Comparison of ENCODE assay signal across 30 cellular contexts in genomic region chr3:80994085-80994665, GRCh38.
"Had no signal": no experiment of that assay in that cellular context is flagged by ENCODE, and none has a peak within 500 bp of the region (broad histone marks: within the 10 kb centered on the region; RNA-seq: fewer than 3 reads in every experiment).

No MANE protein-coding gene starts in this region.

- H3K36me3 ChIP-seq: breast epithelium, esophagus muscularis mucosa, heart right ventricle, neutrophil, sigmoid colon, thyroid gland, upper lobe of right lung had no signal

- H3K4me3 ChIP-seq: breast epithelium, esophagus muscularis mucosa, heart right ventricle, sigmoid colon, thyroid gland, upper lobe of right lung had no signal

- DNase-seq: activated CD4-positive, alpha-beta memory T cell treated with anti-CD3 and anti-CD28 coated beads, Interleukin-2, amount 10 ng/mL, durations not matched to agents 7 days and 5 days; activated CD4-positive, alpha-beta T cell treated with anti-CD3 and anti-CD28 coated beads, Interleukin-2, amount 10 ng/mL, durations not matched to agents 7 days and 5 days; activated CD4-positive, CD25-positive, alpha-beta regulatory T cell treated with anti-CD3 and anti-CD28 coated beads, Interleukin-2, amount 50 U/mL, for 72 hours; activated T-cell treated with anti-CD3 and anti-CD28 coated beads, Interleukin-2, amount 50 U/mL, for 4 hours; endodermal cell; foreskin keratinocyte; heart right ventricle; left ventricle myocardium superior; mammary epithelial cell; naive B cell; nephron progenitor cell; retina; sigmoid colon; small intestine; stimulated activated CD4-positive, alpha-beta T cell treated with anti-CD3 and anti-CD28 coated beads, Interleukin-1b, Interleukin-23, amount 100 ng/mL, for 48 hours; stimulated activated CD4-positive, alpha-beta T cell treated with anti-CD3 and anti-CD28 coated beads, Interleukin-4, amount 100 ng/mL, for 4 hours; stimulated activated CD8-positive, alpha-beta memory T cell treated with anti-CD3 and anti-CD28 coated beads, Interleukin-4, amount 100 ng/mL, for 48 hours; stimulated activated naive CD8-positive, alpha-beta T cell treated with anti-CD3 and anti-CD28 coated beads, Interleukin-15, amount 100 ng/mL, for 72 hours; T-helper 2 cell; thyroid gland; upper lobe of right lung had no signal

- H3K9me3 ChIP-seq: breast epithelium, esophagus muscularis mucosa, neutrophil, sigmoid colon, thyroid gland, upper lobe of right lung had no signal

- H3K4me1 ChIP-seq: breast epithelium, esophagus muscularis mucosa, foreskin keratinocyte, heart right ventricle, sigmoid colon, thyroid gland, upper lobe of right lung had no signal

- ATAC-seq: activated naive CD4-positive, alpha-beta T cell treated with anti-CD3 and anti-CD28 coated beads, Interleukin-2, amount 50 U/mL, for 72 hours; activated T-cell treated with anti-CD3 and anti-CD28 coated beads, Interleukin-2, amount 50 U/mL, for 4 hours; foreskin keratinocyte; heart right ventricle; left ventricle myocardium superior; stimulated activated memory B cell treated with anti-CD40 and anti-IgM and Interleukin-4, amounts not matched to agents 10 μg/mL and 1 μg/mL and 100 μg/mL, for 72 hours; stimulated activated naive CD8-positive, alpha-beta T cell treated with anti-CD3 and anti-CD28 coated beads, Interleukin-15, amount 100 ng/mL, for 72 hours; upper lobe of right lung had no signal

- FAIRE-seq: small intestine had no signal

- H3K27me3 ChIP-seq: breast epithelium, esophagus muscularis mucosa, foreskin keratinocyte, heart right ventricle, neutrophil, sigmoid colon, thyroid gland, upper lobe of right lung had no signal

- H3K9me3 Mint-ChIP-seq: endodermal cell, nephron progenitor cell had no signal

- H3K4me3 Mint-ChIP-seq: activated CD4-positive, alpha-beta memory T cell treated with anti-CD3 and anti-CD28 coated beads, Interleukin-2, amount 10 ng/mL, durations not matched to agents 7 days and 5 days; activated CD4-positive, alpha-beta T cell treated with anti-CD3 and anti-CD28 coated beads, Interleukin-2, amount 10 ng/mL, durations not matched to agents 7 days and 5 days; activated T-cell treated with anti-CD3 and anti-CD28 coated beads, Interleukin-2, amount 50 U/mL, for 4 hours; central memory CD8-positive, alpha-beta T cell; dendritic cell treated with granulocyte-macrophage colony-stimulating factor and Interleukin-4, amounts not matched to agents 40 ng/mL and 50 ng/mL, for 4 days; endodermal cell; mesothelial cell of epicardium; naive B cell; nephron progenitor cell; stimulated activated memory B cell treated with anti-CD40 and anti-IgM and Interleukin-4, amounts not matched to agents 10 μg/mL and 1 μg/mL and 100 μg/mL, for 72 hours; stimulated activated naive CD8-positive, alpha-beta T cell treated with anti-CD3 and anti-CD28 coated beads, Interleukin-15, amount 100 ng/mL, for 72 hours had no signal

- H3K4me1 Mint-ChIP-seq: activated CD4-positive, alpha-beta memory T cell treated with anti-CD3 and anti-CD28 coated beads, Interleukin-2, amount 10 ng/mL, durations not matched to agents 7 days and 5 days; activated CD4-positive, alpha-beta T cell treated with anti-CD3 and anti-CD28 coated beads, Interleukin-2, amount 10 ng/mL, durations not matched to agents 7 days and 5 days; central memory CD8-positive, alpha-beta T cell; mesothelial cell of epicardium; naive B cell; nephron progenitor cell; stimulated activated memory B cell treated with anti-CD40 and anti-IgM and Interleukin-4, amounts not matched to agents 10 μg/mL and 1 μg/mL and 100 μg/mL, for 72 hours; stimulated activated naive CD8-positive, alpha-beta T cell treated with anti-CD3 and anti-CD28 coated beads, Interleukin-15, amount 100 ng/mL, for 72 hours had no signal

- H3K36me3 Mint-ChIP-seq: activated naive CD4-positive, alpha-beta T cell treated with anti-CD3 and anti-CD28 coated beads, Interleukin-2, amount 50 U/mL, for 72 hours; mesothelial cell of epicardium; naive B cell; stimulated activated memory B cell treated with anti-CD40 and anti-IgM and Interleukin-4, amounts not matched to agents 10 μg/mL and 1 μg/mL and 100 μg/mL, for 72 hours had no signal

- H3K27me3 Mint-ChIP-seq: activated CD4-positive, alpha-beta memory T cell treated with anti-CD3 and anti-CD28 coated beads, Interleukin-2, amount 10 ng/mL, durations not matched to agents 7 days and 5 days; activated CD4-positive, alpha-beta T cell treated with anti-CD3 and anti-CD28 coated beads, Interleukin-2, amount 10 ng/mL, durations not matched to agents 7 days and 5 days; central memory CD8-positive, alpha-beta T cell; dendritic cell treated with granulocyte-macrophage colony-stimulating factor and Interleukin-4, amounts not matched to agents 40 ng/mL and 50 ng/mL, for 4 days; naive B cell; stimulated activated memory B cell treated with anti-CD40 and anti-IgM and Interleukin-4, amounts not matched to agents 10 μg/mL and 1 μg/mL and 100 μg/mL, for 72 hours; stimulated activated naive CD8-positive, alpha-beta T cell treated with anti-CD3 and anti-CD28 coated beads, Interleukin-15, amount 100 ng/mL, for 72 hours had no signal

- H3K27ac ChIP-seq: breast epithelium, esophagus muscularis mucosa, foreskin keratinocyte, heart right ventricle, neutrophil, sigmoid colon, thyroid gland, upper lobe of right lung had no signal

- H3K27ac Mint-ChIP-seq: activated CD4-positive, alpha-beta memory T cell treated with anti-CD3 and anti-CD28 coated beads, Interleukin-2, amount 10 ng/mL, durations not matched to agents 7 days and 5 days; activated CD4-positive, alpha-beta T cell treated with anti-CD3 and anti-CD28 coated beads, Interleukin-2, amount 10 ng/mL, durations not matched to agents 7 days and 5 days; activated naive CD4-positive, alpha-beta T cell treated with anti-CD3 and anti-CD28 coated beads, Interleukin-2, amount 50 U/mL, for 72 hours; activated T-helper 2 cell treated with anti-CD3 and anti-CD28 coated beads, Interferon-gamma antibody, Interleukin-2, Interleukin-4, amounts not matched to agents 10 μg/mL and 5 μg/mL and 100 μg/mL, durations not matched to agents 14 hours and 24 hours and 36 hours; dendritic cell treated with granulocyte-macrophage colony-stimulating factor and Interleukin-4, amounts not matched to agents 40 ng/mL and 50 ng/mL, for 4 days; endodermal cell; mesothelial cell of epicardium; naive B cell; nephron progenitor cell; stimulated activated memory B cell treated with anti-CD40 and anti-IgM and Interleukin-4, amounts not matched to agents 10 μg/mL and 1 μg/mL and 100 μg/mL, for 72 hours; stimulated activated naive CD8-positive, alpha-beta T cell treated with anti-CD3 and anti-CD28 coated beads, Interleukin-15, amount 100 ng/mL, for 72 hours had no signal
